Comparison of ENCODE assay signal across 27 cellular contexts in the genomic region with DNA sequence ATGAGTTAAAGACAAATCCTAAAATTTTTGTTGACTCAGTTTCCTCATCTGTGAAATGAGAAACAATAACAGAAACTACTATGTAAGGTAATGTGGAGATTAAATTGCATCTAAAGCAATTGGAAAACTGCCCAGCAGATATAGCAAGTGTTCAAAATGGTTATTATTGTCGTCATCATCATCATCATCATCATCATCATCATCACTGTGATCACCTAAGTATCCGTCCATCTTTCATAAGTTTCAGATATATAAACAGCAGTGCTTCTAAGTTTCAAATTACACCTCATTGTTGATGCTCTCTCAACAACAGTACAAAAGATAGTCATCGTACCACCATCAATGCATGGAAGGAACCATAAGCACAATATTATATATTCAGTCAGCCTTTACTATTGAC.
"Had no signal": no experiment of that assay in that cellular context is flagged by ENCODE, and none has a peak within 500 bp of the region (broad histone marks: within the 10 kb centered on the region; RNA-seq: fewer than 3 reads in every experiment).

No MANE protein-coding gene starts in this region.

- H3K36me3 ChIP-seq: stomach, suprapubic skin, thoracic aorta, thyroid gland, tibial artery, tibial nerve, transverse colon, upper lobe of left lung, upper lobe of right lung, uterus, vagina had no signal

- FAIRE-seq: urothelium cell line had no signal

- H3K27me3 ChIP-seq: stomach, suprapubic skin, testis, thyroid gland, tibial artery, tibial nerve, transverse colon, upper lobe of left lung, upper lobe of right lung, uterus, vagina had no signal

- DNase-seq: stimulated activated CD4-positive, alpha-beta T cell treated with anti-CD3 and anti-CD28 coated beads, Interleukin-2, amount 100 ng/mL, for 48 hours; stimulated activated CD4-positive, alpha-beta T cell treated with anti-CD3 and anti-CD28 coated beads, Interleukin-4, amount 100 ng/mL, for 1 hour; stimulated activated CD4-positive, alpha-beta T cell treated with anti-CD3 and anti-CD28 coated beads, Interleukin-4, amount 100 ng/mL, for 24 hours; stimulated activated CD4-positive, alpha-beta T cell treated with anti-CD3 and anti-CD28 coated beads, Interleukin-4, amount 100 ng/mL, for 4 hours; stimulated activated CD8-positive, alpha-beta memory T cell treated with anti-CD3 and anti-CD28 coated beads, Interleukin-4, amount 100 ng/mL, for 48 hours; stimulated activated naive B cell treated with anti-CD40 and anti-IgM and Interleukin-4, amounts not matched to agents 10 μg/mL and 1 μg/mL and 100 μg/mL, for 72 hours; stimulated activated naive CD4-positive, alpha-beta T cell; stimulated activated naive CD4-positive, alpha-beta T cell treated with Interleukin-2 at 50 U/mL for 16 hours; stimulated activated naive CD8-positive, alpha-beta T cell treated with anti-CD3 and anti-CD28 coated beads, Interleukin-15, amount 100 ng/mL, for 72 hours; stimulated activated naive CD8-positive, alpha-beta T cell treated with anti-CD3 and anti-CD28 coated beads, Interleukin-15, Interleukin-2, amounts not matched to agents 100 U/mL and 50 U/mL, for 24 hours; stomach; substantia nigra; testis; thyroid gland; tibial artery; transverse colon; trophoblast cell; upper lobe of left lung; upper lobe of right lung; uterus had no signal

- H3K4me1 ChIP-seq: testis, transverse colon, upper lobe of left lung, upper lobe of right lung, vagina had no signal

- ATAC-seq: stimulated activated effector memory CD8-positive, alpha-beta T cell treated with anti-CD3 and anti-CD28 coated beads, Interleukin-12 subunit alpha, Interleukin-12 subunit beta, amount 100 ng/mL, for 72 hours; stimulated activated memory B cell treated with anti-CD40 and anti-IgM and Interleukin-4, amounts not matched to agents 10 μg/mL and 1 μg/mL and 100 μg/mL, for 72 hours; stimulated activated naive B cell treated with anti-CD40 and anti-IgM and Interleukin-4, amounts not matched to agents 10 μg/mL and 1 μg/mL and 100 μg/mL, for 72 hours; stimulated activated naive CD8-positive, alpha-beta T cell treated with anti-CD3 and anti-CD28 coated beads, Interleukin-15, amount 100 ng/mL, for 72 hours; stimulated activated naive CD8-positive, alpha-beta T cell treated with anti-CD3 and anti-CD28 coated beads, Interleukin-15, Interleukin-2, amounts not matched to agents 100 U/mL and 50 U/mL, for 24 hours; upper lobe of right lung had no signal

- H3K9me3 ChIP-seq: stomach, suprapubic skin, testis, thoracic aorta, thyroid gland, tibial artery, tibial nerve, transverse colon, upper lobe of left lung, upper lobe of right lung, uterus, vagina had no signal

- H3K27ac ChIP-seq: stomach, suprapubic skin, testis, thoracic aorta, thyroid gland, tibial artery, tibial nerve, transverse colon, upper lobe of left lung, upper lobe of right lung, uterus, vagina had no signal

- H3K4me3 ChIP-seq: stomach, suprapubic skin, testis, thoracic aorta, thyroid gland, tibial artery, tibial nerve, transverse colon, upper lobe of left lung, upper lobe of right lung, uterus, vagina had no signal
